Comparison of ENCODE assay signal across 21 cellular contexts in genomic region chr17:75595919-75596310, GRCh38. TPM values are rescaled to one million over a fixed set of nuclear protein-coding genes. Genes with fewer than 3 reads are reported as not detected.
"Had no signal": no experiment of that assay in that cellular context is flagged by ENCODE, and none has a peak within 500 bp of the region (broad histone marks: within the 10 kb centered on the region; RNA-seq: fewer than 3 reads in every experiment).

No MANE protein-coding gene starts in this region.

- H3K9me3 ChIP-seq: MG63, SJCRH30 had no signal

- H3K27ac ChIP-seq: SJCRH30 had no signal

- H3K4me1 ChIP-seq: SJCRH30 had no signal

- FAIRE-seq: RCC 7860 had no signal

- H3K36me3 ChIP-seq: MG63, SJCRH30 had no signal

- H3K27me3 ChIP-seq: MG63 had no signal

- DNase-seq: Karpas-422, KG1, MG63, NCI-H1092, NCI-H1105 treated with DMSO at 0.1 percent for 48 hours, NCI-H1417 treated with DMSO at 0.1 percent for 48 hours, NCI-H146, NCI-H1694 treated with DMSO at 0.1 percent for 48 hours, NCI-H1930, NCI-H2081, NCI-H2107, NCI-H2227 treated with DMSO at 0.1 percent for 48 hours, NCI-H524, NCI-H526 treated with DMSO at 0.1 percent for 48 hours, NCI-H748 treated with DMSO at 0.1 percent for 48 hours, RPMI8226, SHP77, SJCRH30, T-helper 1 cell had no signal

- H3K4me3 ChIP-seq: MG63, SJCRH30 had no signal

RNA-seq across cellular contexts. Expression of gene SMIM5, which starts 37.3 kb away (rescaled TPM):
- total RNA-seq: HT1080 had no signal
